In the genomic region with DNA sequence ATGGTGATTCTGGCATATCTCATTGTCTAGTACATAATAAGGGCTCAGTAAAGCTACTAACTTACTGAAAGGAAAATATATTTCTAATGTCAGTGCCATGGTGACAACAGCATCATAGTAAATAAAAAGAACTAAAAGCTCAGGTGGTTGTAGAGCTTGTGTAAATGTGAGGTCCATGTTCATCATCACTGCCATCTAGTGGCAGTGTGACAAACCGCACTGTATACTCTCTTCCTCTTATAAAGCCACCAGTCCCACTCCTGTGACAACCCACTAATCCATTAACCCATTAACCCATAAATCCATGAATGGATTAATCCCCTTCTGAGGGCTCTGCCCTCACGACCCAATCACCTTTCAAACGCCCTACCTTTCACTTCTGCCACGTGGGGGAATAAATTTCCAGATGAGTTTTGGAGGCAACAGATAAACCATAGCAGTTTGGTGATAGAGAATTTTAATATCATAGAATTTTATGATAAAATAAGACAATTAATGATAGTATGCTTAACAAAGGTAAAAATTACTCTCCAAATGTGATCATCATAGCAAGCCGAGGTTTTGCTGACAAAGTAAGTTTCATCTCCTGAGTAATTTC, we compare ENCODE assay signal across 9 cellular contexts.
DNase-seq lines count a peak whose midpoint lies in the region; ATAC-seq and TF ChIP-seq lines count a peak whose summit lies in the region.
"Had no signal": no experiment of that assay in that cellular context is flagged by ENCODE, and none has a peak within 500 bp of the region (broad histone marks: within the 10 kb centered on the region; RNA-seq: fewer than 3 reads in every experiment).

No MANE protein-coding gene starts in this region.

- CTCF ChIA-PET in CD8-positive, alpha-beta T cell (lab: Charles Lee): interaction anchor here (0.9 to 1.1 kb wide), 3 partner anchors 9 to 21 kb away, joined by 3 to 5 read pairs (median 4); no protein-coding TSS in a partner anchor
- CTCF ChIA-PET in naive thymus-derived CD4-positive, alpha-beta T cell (lab: Charles Lee): interaction anchor here (0.6 to 1.0 kb wide), 4 partner anchors 10 to 1394 kb away, joined by 3 to 4 read pairs (median 4); no protein-coding TSS in a partner anchor

- ATAC-seq in CD8-positive, alpha-beta T cell: no peak
- ATAC-seq in GM18867 (IDR thresholded peaks at IDR 0.05; ENCODE audit: unreplicated experiment) (peak; percentile 98), HG03025 (IDR thresholded peaks at IDR 0.05; ENCODE audit: low FRiP score, unreplicated experiment) (peak; percentile 84)
- peak; percentile 81 for ATAC-seq in naive thymus-derived CD4-positive, alpha-beta T cell

- no peak for TF ChIP-seq POLR2A in esophagus muscularis mucosa (IDR thresholded peaks at IDR 0.05; ENCODE audit: low read depth)

- no peak overlapping the region for H3K4me3 Mint-ChIP-seq in CD8-positive, alpha-beta T cell
- H3K4me3 Mint-ChIP-seq in naive thymus-derived CD4-positive, alpha-beta T cell: no peak overlapping the region
- H3K4me3 Mint-ChIP-seq: T-helper 1 cell treated with Interleukin-12 subunit alpha and Interleukin-12 subunit beta and Interleukin-4 antibody, amounts not matched to agents 30 μg/mL and 1 μg/mL, for 36 hours had no signal

- no peaks in the 10 kb centered on the region for H3K4me1 Mint-ChIP-seq in CD8-positive, alpha-beta T cell (ENCODE audit: low read depth)
- no peaks in the 10 kb centered on the region for H3K4me1 Mint-ChIP-seq in naive thymus-derived CD4-positive, alpha-beta T cell

- intact Hi-C loops in CD8-positive, alpha-beta T cell (cut with DNase I, micrococcal nuclease): loop anchor here in 1 of 2 experiments (5.0 kb wide), 1 partner anchor 1383 kb away; no protein-coding TSS in a partner anchor
- intact Hi-C loops in esophagus muscularis mucosa (cut with DNase I): loop anchor here (2.0 kb wide), 1 partner anchor 220 kb away; no protein-coding TSS in a partner anchor
- intact Hi-C loops in naive thymus-derived CD4-positive, alpha-beta T cell (cut with micrococcal nuclease): loop anchor here in 1 of 2 donors (2.0 kb wide), 1 partner anchor 1382 kb away; no protein-coding TSS in a partner anchor

- WGBS in esophagus muscularis mucosa: 16% methylated on average over 5 of the region's 5 CpGs

- H3K27ac Mint-ChIP-seq in CD8-positive, alpha-beta T cell: no peak overlapping the region
- H3K27ac Mint-ChIP-seq in naive thymus-derived CD4-positive, alpha-beta T cell: no peak overlapping the region
- H3K27ac Mint-ChIP-seq: T-helper 1 cell treated with Interleukin-12 subunit alpha and Interleukin-12 subunit beta and Interleukin-4 antibody, amounts not matched to agents 30 μg/mL and 1 μg/mL, for 36 hours had no signal

- no peaks in the 10 kb centered on the region for H3K36me3 Mint-ChIP-seq in CD8-positive, alpha-beta T cell
- no peaks in the 10 kb centered on the region for H3K36me3 Mint-ChIP-seq in naive thymus-derived CD4-positive, alpha-beta T cell

- H3K4me1 ChIP-seq in CD8-positive, alpha-beta T cell (ENCODE audit: insufficient read depth, low read length): no peaks in the 10 kb centered on the region
- H3K4me1 ChIP-seq in esophagus muscularis mucosa: no peaks in the 10 kb centered on the region
- H3K4me1 ChIP-seq in naive thymus-derived CD4-positive, alpha-beta T cell (ENCODE audit: control insufficient read depth in 2 of 2, insufficient read depth in 2 of 2, low read length in 2 of 2): no peaks in the 10 kb centered on the region

- H3K27ac ChIP-seq in CD8-positive, alpha-beta T cell (ENCODE audit: low read depth, low read length): no peak overlapping the region
- H3K27ac ChIP-seq in WERI-Rb-1 (no peak overlapping the region), esophagus muscularis mucosa (replicated peaks in 1 of 4) (no peak overlapping the region)
- H3K27ac ChIP-seq in naive thymus-derived CD4-positive, alpha-beta T cell (ENCODE audit: low read depth, low read length): no peak overlapping the region

- H3K27me3 ChIP-seq in CD8-positive, alpha-beta T cell (ENCODE audit: insufficient read depth, low read length): no peaks in the 10 kb centered on the region
- peaks cover 36% of the 10 kb centered on the region for H3K27me3 ChIP-seq in WERI-Rb-1 (ENCODE audit: insufficient read depth, low read depth, severe bottlenecking)
- H3K27me3 ChIP-seq in esophagus muscularis mucosa: no peaks in the 10 kb centered on the region
- no peaks in the 10 kb centered on the region for H3K27me3 ChIP-seq in naive thymus-derived CD4-positive, alpha-beta T cell (ENCODE audit: control insufficient read depth in 2 of 2, insufficient read depth in 2 of 2, low read length in 2 of 2)

- TF ChIP-seq EP300 in esophagus muscularis mucosa (IDR thresholded peaks at IDR 0.05): no peak

- no peaks in the 10 kb centered on the region for H3K9me3 Mint-ChIP-seq in CD8-positive, alpha-beta T cell
- peaks cover 0 to 5% (median 0%) of the 10 kb centered on the region in 11 donors for H3K9me3 Mint-ChIP-seq in naive thymus-derived CD4-positive, alpha-beta T cell
- H3K9me3 Mint-ChIP-seq: T-helper 1 cell treated with Interleukin-12 subunit alpha and Interleukin-12 subunit beta and Interleukin-4 antibody, amounts not matched to agents 30 μg/mL and 1 μg/mL, for 36 hours had no signal

- POLR2A ChIA-PET in CD8-positive, alpha-beta T cell (lab: Charles Lee): no interaction called here
- POLR2A ChIA-PET in naive thymus-derived CD4-positive, alpha-beta T cell (lab: Charles Lee): no interaction called here

- H3K36me3 ChIP-seq in CD8-positive, alpha-beta T cell (ENCODE audit: insufficient read depth, low read length): no peaks in the 10 kb centered on the region
- H3K36me3 ChIP-seq in WERI-Rb-1 (no peaks in the 10 kb centered on the region), esophagus muscularis mucosa (no peaks in the 10 kb centered on the region)
- no peaks in the 10 kb centered on the region for H3K36me3 ChIP-seq in naive thymus-derived CD4-positive, alpha-beta T cell (ENCODE audit: control insufficient read depth in 2 of 3, insufficient read depth in 3 of 3, low read length in 3 of 3)

- peak in 3 of 7 experiments; percentile 3 to 16 (median 4) for DNase-seq in CD8-positive, alpha-beta T cell
- DNase-seq in NCI-H2029 (lab: John Stamatoyannopoulos, UW): peak; percentile 20
- peak; percentile 57 for DNase-seq in WERI-Rb-1
- no peak for DNase-seq in esophagus muscularis mucosa (ENCODE audit: extremely low spot score)
- peak in 5 of 9 donors; percentile 2 to 32 (median 16) for DNase-seq in naive thymus-derived CD4-positive, alpha-beta T cell
- no peak for DNase-seq in NCI-H446 treated with DMSO at 0.1 percent for 48 hours (lab: John Stamatoyannopoulos, UW)

- H3K9me3 ChIP-seq in CD8-positive, alpha-beta T cell (ENCODE audit: low read length): no peaks in the 10 kb centered on the region
- H3K9me3 ChIP-seq in WERI-Rb-1 (ENCODE audit: severe bottlenecking) (peaks cover 2% of the 10 kb centered on the region), esophagus muscularis mucosa (peaks cover 0 to 5% (median 2%) of the 10 kb centered on the region in 4 donors)
- H3K9me3 ChIP-seq in naive thymus-derived CD4-positive, alpha-beta T cell (ENCODE audit: control insufficient read depth in 2 of 3, low read length in 3 of 3): no peaks in the 10 kb centered on the region

- peaks cover 9% of the 10 kb centered on the region for H3K27me3 Mint-ChIP-seq in CD8-positive, alpha-beta T cell (ENCODE audit: low read depth)
- peaks cover 0 to 23% (median 11%) of the 10 kb centered on the region in 5 donors for H3K27me3 Mint-ChIP-seq in naive thymus-derived CD4-positive, alpha-beta T cell

- no peak overlapping the region for H3K4me3 ChIP-seq in CD8-positive, alpha-beta T cell (ENCODE audit: low read depth, low read length)
- H3K4me3 ChIP-seq in WERI-Rb-1 (ENCODE audit: low read depth, low read length): no peak overlapping the region
- H3K4me3 ChIP-seq in esophagus muscularis mucosa: no peak overlapping the region
- H3K4me3 ChIP-seq in naive thymus-derived CD4-positive, alpha-beta T cell (ENCODE audit: low read length): no peak overlapping the region

- peak; percentile 78 for TF ChIP-seq CTCF in CD8-positive, alpha-beta T cell (IDR thresholded peaks at IDR 0.05)
- TF ChIP-seq CTCF in WERI-Rb-1 (IDR thresholded peaks at IDR 0.05; ENCODE audit: low read depth, low read length) (peak; percentile 93), esophagus muscularis mucosa (IDR thresholded peaks at IDR 0.05) (peak; percentile 73 to 88 (median 84))

Comparison
In these comparisons a context has a peak if more than half of its experiments do, and no peak if none do; other contexts are left out.
1. DNase-seq: peak in NCI-H2029 (single experiment), WERI-Rb-1 (single experiment) and naive thymus-derived CD4-positive, alpha-beta T cell (5 of 9); none in esophagus muscularis mucosa (single experiment) and NCI-H446 treated with DMSO at 0.1 percent for 48 hours (single experiment).
2. Peak in every context shown above with its lines, with median percentiles within 50 percentile points of each other: CTCF ChIP-seq.